In the genomic region with DNA sequence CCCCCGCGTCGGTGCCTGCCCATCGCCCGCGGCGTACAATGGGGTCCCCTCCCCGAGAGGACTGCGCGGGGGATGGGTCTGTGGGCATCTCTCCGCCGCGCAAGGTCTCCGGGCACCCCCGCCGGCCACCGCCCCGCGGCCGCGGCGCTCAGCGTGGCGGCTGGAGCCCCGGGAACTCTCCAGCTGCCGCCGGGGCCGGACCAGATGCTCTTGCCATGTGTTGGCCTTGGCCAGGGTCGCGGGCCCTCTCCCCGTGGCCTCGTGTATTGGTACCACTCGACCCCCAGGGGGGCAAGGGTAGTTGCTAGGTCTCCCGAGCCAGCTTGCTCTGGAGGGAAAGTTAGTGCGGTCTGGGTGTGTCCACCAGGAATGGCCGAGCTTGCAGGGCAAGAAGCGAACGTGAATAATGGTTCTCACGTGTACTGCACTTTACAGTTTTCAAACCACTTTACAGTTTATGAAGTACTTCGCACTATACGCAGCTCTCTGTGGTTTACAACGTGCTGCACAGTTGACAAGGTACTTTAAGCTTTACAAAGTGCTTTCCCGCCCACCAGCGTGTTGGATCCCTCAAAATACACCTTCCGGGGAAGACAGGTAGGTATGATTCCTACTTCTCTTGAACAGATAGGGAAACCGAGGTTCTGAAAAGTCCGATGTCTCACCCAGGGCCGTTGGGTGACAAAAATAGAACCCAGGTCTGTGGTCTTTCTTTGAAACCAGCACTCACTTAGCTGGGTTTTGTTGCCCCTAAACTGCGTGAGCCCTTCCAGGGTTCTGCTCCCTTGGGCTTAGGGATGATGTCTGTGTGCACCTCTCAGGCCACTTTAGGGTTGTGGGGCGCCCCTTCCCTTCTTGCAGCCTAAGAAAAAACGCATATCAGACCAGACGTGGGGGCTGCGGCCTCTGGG, we compare ENCODE assay signal across 8 cellular contexts. TPM values are rescaled to one million over a fixed set of nuclear protein-coding genes. Genes with fewer than 3 reads are reported as not detected.
A peak's percentile ranks its signal among the peaks of the same experiment; 100 is the strongest.
DNase-seq lines count a peak whose midpoint lies in the region; ATAC-seq lines count a peak whose summit lies in the region.

No MANE protein-coding gene starts in this region.

- H3K36me3 ChIP-seq in thymus (ENCODE audit: control insufficient read depth, insufficient read depth): no peaks in the 10 kb centered on the region

- no peaks in the 10 kb centered on the region for H3K4me1 ChIP-seq in thymus (ENCODE audit: control insufficient read depth, insufficient read depth, low read length)

- H3K27me3 Mint-ChIP-seq in activated naive CD8-positive, alpha-beta T cell: peaks cover 28% of the 10 kb centered on the region
- peaks cover 9 to 28% (median 17%) of the 10 kb centered on the region in 3 donors for H3K27me3 Mint-ChIP-seq in immature natural killer cell (ENCODE audit: low read depth in 3 of 3)

- no peak overlapping the region for H3K27ac ChIP-seq in thymus (ENCODE audit: low read depth)

- ATAC-seq in Right ventricle myocardium superior (ENCODE audit: poor library complexity) (peak; percentile 9), Right ventricle myocardium inferior (no peak), HG02870 (IDR thresholded peaks at IDR 0.05; ENCODE audit: unreplicated experiment) (no peak)

- peak overlapping the region; percentile 47 for H3K4me3 ChIP-seq in thymus (ENCODE audit: low read length)

- H3K9me3 Mint-ChIP-seq in activated naive CD8-positive, alpha-beta T cell (ENCODE audit: low read depth): no peaks in the 10 kb centered on the region
- no peaks in the 10 kb centered on the region for H3K9me3 Mint-ChIP-seq in immature natural killer cell

- peaks cover 46% of the 10 kb centered on the region for H3K27me3 ChIP-seq in thymus (ENCODE audit: control insufficient read depth, insufficient read depth)

- H3K4me3 Mint-ChIP-seq in activated naive CD8-positive, alpha-beta T cell: peak overlapping the region; percentile 71
- peak overlapping the region; percentile 6 to 56 (median 52) for H3K4me3 Mint-ChIP-seq in immature natural killer cell

- H3K36me3 Mint-ChIP-seq in activated naive CD8-positive, alpha-beta T cell: no peaks in the 10 kb centered on the region
- H3K36me3 Mint-ChIP-seq in immature natural killer cell: no peaks in the 10 kb centered on the region

- 26% methylated on average over 53 of the region's 53 CpGs for WGBS in thymus

- intact Hi-C loops in Right ventricle myocardium superior (cut with DNase I): no loop called here
- intact Hi-C loops in Right ventricle myocardium inferior (cut with DNase I): no loop called here

- H3K27ac Mint-ChIP-seq in activated naive CD8-positive, alpha-beta T cell: no peak overlapping the region
- H3K27ac Mint-ChIP-seq in immature natural killer cell: no peak overlapping the region

- H3K4me1 Mint-ChIP-seq in activated naive CD8-positive, alpha-beta T cell (ENCODE audit: low read depth): peaks cover 9% of the 10 kb centered on the region
- peaks cover 0 to 7% of the 10 kb centered on the region in 2 donors for H3K4me1 Mint-ChIP-seq in immature natural killer cell

- DNase-seq in Right ventricle myocardium superior: no peak
- DNase-seq in Right ventricle myocardium inferior (ENCODE audit: missing footprints): no peak
- no peak for DNase-seq in immature natural killer cell
- DNase-seq in medulla oblongata (ENCODE audit: extremely low spot score): no peak
- no peak for DNase-seq in superior temporal gyrus (ENCODE audit: extremely low spot score)

- no peaks in the 10 kb centered on the region for H3K9me3 ChIP-seq in thymus (ENCODE audit: control insufficient read depth)

RNA-seq across cellular contexts. Expression of a gene that starts 1.2 kb away (rescaled TPM):
- 2.7 TPM for total RNA-seq in Right ventricle myocardium superior
- total RNA-seq in Right ventricle myocardium inferior: 3.5 TPM
- not detected for polyA plus RNA-seq in immature natural killer cell
- 1.6 TPM for polyA plus RNA-seq in thymus

RNA-seq across cellular contexts. Expression of a gene that starts 58.8 kb away (rescaled TPM):
- 130 TPM for total RNA-seq in Right ventricle myocardium superior
- total RNA-seq in Right ventricle myocardium inferior: 165 TPM
- not detected for polyA plus RNA-seq in immature natural killer cell
- 159 TPM for polyA plus RNA-seq in thymus
